ENCODE assay signal across 8 cellular contexts in genomic region chr6:77368660-77369313, GRCh38.
DNase-seq lines count a peak whose midpoint lies in the region; ATAC-seq and TF ChIP-seq lines count a peak whose summit lies in the region.

No MANE protein-coding gene starts in this region.

- intact Hi-C loops in breast epithelium (cut with DNase I; ENCODE audit: low total_unique reads) (no loop called here), sciatic nerve (cut with DNase I) (no loop called here)

- no peak for TF ChIP-seq POLR2A in breast epithelium (IDR thresholded peaks at IDR 0.05)

- no peaks in the 10 kb centered on the region for H3K27me3 ChIP-seq in H7 (ENCODE audit: control insufficient read depth, insufficient read depth, low read length)
- H3K27me3 ChIP-seq in breast epithelium = no peaks in the 10 kb centered on the region

- TF ChIP-seq CTCF in breast epithelium (IDR thresholded peaks at IDR 0.05) = no peak

- H3K9me3 ChIP-seq in breast epithelium = no peaks in the 10 kb centered on the region
- no peaks in the 10 kb centered on the region for H3K9me3 ChIP-seq in iPS-18c (ENCODE audit: control insufficient read depth, insufficient read depth, low read length)

- H3K4me1 ChIP-seq in breast epithelium = no peaks in the 10 kb centered on the region

- ATAC-seq in sciatic nerve (peak; percentile 57), GM21529 (IDR thresholded peaks at IDR 0.05; ENCODE audit: unreplicated experiment) (no peak), GM21786 (IDR thresholded peaks at IDR 0.05; ENCODE audit: unreplicated experiment) (no peak)

- no peak for DNase-seq in H7
- DNase-seq in breast epithelium (ENCODE audit: low spot score in 2 of 2) = peak in 1 of 2 donors; percentile 24
- DNase-seq in sciatic nerve (ENCODE audit: low spot score) = no peak
- DNase-seq in epidermal melanocyte (ENCODE audit: insufficient read length, low spot score) = no peak
- DNase-seq in NCI-H526 treated with DMSO at 0.1 percent for 48 hours (lab: John Stamatoyannopoulos, UW) = no peak

- H3K4me3 ChIP-seq in H7 (ENCODE audit: insufficient read depth, low read depth, low read length) (peak overlapping the region; percentile 55), breast epithelium (peak overlapping the region; percentile 37 to 59 (median 50)), iPS-18c (ENCODE audit: insufficient read depth, low read depth, low read length) (peak overlapping the region; percentile 83)

- H3K27ac ChIP-seq in breast epithelium = peak overlapping the region in 1 of 2 donors; percentile 19

- H3K36me3 ChIP-seq in H7 (replicated peaks; ENCODE audit: control insufficient read depth, insufficient read depth, low read length) (no peaks in the 10 kb centered on the region), breast epithelium (no peaks in the 10 kb centered on the region)
